In the genomic region with DNA sequence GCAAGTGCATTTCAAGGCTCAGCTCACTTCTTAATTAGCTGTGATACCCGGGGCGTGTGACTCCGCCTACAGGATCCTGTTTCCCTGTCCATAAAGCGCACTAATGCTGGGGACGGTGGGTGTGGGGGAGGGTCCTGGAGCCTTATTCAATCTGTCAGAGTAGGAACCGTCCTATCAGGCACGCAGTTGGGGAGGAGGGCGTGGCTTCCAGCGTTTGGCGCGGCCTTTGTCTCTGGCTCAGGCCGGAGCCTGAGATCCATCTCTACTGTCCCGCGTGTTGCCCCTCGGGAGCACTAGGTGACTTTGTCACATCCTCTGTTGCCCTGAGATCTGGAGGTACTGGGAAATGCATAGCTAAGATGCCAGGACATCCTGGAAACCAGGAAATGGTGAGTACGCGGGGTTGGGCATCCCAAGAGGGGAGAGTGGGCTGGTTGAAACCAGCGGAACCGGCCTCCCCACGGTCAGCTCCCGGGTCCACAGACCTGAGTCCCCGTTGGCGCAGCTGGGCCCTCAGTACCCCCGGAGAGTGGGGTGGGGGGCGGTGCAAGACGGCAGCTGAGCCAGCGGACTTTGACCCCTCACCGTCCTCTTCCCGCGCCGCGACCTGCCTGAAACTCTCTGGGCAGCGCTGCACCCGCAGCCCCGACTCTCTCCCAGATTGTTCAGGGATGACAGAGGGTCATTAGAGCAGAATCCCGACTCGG, we compare ENCODE assay signal across 1 cellular context.
TF ChIP-seq lines count a peak whose summit lies in the region.

No MANE protein-coding gene starts in this region.

TF ChIP-seq in GM12878, 131 proteins besides CTCF, POLR2A, EP300 and RAD21 (continued from another document and continues in another):
- no peak for TF ChIP-seq PAX8 (IDR thresholded peaks at IDR 0.05)
- no peak for TF ChIP-seq CBX5 (IDR thresholded peaks at IDR 0.05; ENCODE audit: low read depth)
- no peak for TF ChIP-seq SMC3 (IDR thresholded peaks at IDR 0.05; ENCODE audit: borderline replicate concordance, low read length)
- TF ChIP-seq, protein P1, sequence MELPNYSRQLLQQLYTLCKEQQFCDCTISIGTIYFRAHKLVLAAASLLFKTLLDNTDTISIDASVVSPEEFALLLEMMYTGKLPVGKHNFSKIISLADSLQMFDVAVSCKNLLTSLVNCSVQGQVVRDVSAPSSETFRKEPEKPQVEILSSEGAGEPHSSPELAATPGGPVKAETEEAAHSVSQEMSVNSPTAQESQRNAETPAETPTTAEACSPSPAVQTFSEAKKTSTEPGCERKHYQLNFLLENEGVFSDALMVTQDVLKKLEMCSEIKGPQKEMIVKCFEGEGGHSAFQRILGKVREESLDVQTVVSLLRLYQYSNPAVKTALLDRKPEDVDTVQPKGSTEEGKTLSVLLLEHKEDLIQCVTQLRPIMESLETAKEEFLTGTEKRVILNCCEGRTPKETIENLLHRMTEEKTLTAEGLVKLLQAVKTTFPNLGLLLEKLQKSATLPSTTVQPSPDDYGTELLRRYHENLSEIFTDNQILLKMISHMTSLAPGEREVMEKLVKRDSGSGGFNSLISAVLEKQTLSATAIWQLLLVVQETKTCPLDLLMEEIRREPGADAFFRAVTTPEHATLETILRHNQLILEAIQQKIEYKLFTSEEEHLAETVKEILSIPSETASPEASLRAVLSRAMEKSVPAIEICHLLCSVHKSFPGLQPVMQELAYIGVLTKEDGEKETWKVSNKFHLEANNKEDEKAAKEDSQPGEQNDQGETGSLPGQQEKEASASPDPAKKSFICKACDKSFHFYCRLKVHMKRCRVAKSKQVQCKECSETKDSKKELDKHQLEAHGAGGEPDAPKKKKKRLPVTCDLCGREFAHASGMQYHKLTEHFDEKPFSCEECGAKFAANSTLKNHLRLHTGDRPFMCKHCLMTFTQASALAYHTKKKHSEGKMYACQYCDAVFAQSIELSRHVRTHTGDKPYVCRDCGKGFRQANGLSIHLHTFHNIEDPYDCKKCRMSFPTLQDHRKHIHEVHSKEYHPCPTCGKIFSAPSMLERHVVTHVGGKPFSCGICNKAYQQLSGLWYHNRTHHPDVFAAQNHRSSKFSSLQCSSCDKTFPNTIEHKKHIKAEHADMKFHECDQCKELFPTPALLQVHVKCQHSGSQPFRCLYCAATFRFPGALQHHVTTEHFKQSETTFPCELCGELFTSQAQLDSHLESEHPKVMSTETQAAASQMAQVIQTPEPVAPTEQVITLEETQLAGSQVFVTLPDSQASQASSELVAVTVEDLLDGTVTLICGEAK (IDR thresholded peaks at IDR 0.05; ENCODE audit: borderline replicate concordance) = no peak
- TF ChIP-seq, protein P2, sequence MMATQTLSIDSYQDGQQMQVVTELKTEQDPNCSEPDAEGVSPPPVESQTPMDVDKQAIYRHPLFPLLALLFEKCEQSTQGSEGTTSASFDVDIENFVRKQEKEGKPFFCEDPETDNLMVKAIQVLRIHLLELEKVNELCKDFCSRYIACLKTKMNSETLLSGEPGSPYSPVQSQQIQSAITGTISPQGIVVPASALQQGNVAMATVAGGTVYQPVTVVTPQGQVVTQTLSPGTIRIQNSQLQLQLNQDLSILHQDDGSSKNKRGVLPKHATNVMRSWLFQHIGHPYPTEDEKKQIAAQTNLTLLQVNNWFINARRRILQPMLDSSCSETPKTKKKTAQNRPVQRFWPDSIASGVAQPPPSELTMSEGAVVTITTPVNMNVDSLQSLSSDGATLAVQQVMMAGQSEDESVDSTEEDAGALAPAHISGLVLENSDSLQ (IDR thresholded peaks at IDR 0.05) = peak; percentile 85
- TF ChIP-seq, protein P3, sequence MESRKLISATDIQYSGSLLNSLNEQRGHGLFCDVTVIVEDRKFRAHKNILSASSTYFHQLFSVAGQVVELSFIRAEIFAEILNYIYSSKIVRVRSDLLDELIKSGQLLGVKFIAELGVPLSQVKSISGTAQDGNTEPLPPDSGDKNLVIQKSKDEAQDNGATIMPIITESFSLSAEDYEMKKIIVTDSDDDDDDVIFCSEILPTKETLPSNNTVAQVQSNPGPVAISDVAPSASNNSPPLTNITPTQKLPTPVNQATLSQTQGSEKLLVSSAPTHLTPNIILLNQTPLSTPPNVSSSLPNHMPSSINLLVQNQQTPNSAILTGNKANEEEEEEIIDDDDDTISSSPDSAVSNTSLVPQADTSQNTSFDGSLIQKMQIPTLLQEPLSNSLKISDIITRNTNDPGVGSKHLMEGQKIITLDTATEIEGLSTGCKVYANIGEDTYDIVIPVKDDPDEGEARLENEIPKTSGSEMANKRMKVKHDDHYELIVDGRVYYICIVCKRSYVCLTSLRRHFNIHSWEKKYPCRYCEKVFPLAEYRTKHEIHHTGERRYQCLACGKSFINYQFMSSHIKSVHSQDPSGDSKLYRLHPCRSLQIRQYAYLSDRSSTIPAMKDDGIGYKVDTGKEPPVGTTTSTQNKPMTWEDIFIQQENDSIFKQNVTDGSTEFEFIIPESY (IDR thresholded peaks at IDR 0.05) = no peak
- no peak for TF ChIP-seq NFYA (IDR thresholded peaks at IDR 0.05; ENCODE audit: borderline replicate concordance, low read depth, low read length)
- no peak for TF ChIP-seq MYC (IDR thresholded peaks at IDR 0.05; ENCODE audit: insufficient read depth, insufficient read length, insufficient replicate concordance, low read length, severe bottlenecking)
- no peak for TF ChIP-seq NRF1 (conservative IDR thresholded peaks at IDR 0.05; ENCODE audit: low read depth, low read length)
- TF ChIP-seq, protein P4, sequence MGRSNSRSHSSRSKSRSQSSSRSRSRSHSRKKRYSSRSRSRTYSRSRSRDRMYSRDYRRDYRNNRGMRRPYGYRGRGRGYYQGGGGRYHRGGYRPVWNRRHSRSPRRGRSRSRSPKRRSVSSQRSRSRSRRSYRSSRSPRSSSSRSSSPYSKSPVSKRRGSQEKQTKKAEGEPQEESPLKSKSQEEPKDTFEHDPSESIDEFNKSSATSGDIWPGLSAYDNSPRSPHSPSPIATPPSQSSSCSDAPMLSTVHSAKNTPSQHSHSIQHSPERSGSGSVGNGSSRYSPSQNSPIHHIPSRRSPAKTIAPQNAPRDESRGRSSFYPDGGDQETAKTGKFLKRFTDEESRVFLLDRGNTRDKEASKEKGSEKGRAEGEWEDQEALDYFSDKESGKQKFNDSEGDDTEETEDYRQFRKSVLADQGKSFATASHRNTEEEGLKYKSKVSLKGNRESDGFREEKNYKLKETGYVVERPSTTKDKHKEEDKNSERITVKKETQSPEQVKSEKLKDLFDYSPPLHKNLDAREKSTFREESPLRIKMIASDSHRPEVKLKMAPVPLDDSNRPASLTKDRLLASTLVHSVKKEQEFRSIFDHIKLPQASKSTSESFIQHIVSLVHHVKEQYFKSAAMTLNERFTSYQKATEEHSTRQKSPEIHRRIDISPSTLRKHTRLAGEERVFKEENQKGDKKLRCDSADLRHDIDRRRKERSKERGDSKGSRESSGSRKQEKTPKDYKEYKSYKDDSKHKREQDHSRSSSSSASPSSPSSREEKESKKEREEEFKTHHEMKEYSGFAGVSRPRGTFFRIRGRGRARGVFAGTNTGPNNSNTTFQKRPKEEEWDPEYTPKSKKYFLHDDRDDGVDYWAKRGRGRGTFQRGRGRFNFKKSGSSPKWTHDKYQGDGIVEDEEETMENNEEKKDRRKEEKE (IDR thresholded peaks at IDR 0.05) = no peak
- no peak for TF ChIP-seq JUNB (IDR thresholded peaks at IDR 0.05)
- TF ChIP-seq ZNF384 (IDR thresholded peaks at IDR 0.05; ENCODE audit: borderline replicate concordance, low read depth, low read length) = no peak
- TF ChIP-seq, protein P5, sequence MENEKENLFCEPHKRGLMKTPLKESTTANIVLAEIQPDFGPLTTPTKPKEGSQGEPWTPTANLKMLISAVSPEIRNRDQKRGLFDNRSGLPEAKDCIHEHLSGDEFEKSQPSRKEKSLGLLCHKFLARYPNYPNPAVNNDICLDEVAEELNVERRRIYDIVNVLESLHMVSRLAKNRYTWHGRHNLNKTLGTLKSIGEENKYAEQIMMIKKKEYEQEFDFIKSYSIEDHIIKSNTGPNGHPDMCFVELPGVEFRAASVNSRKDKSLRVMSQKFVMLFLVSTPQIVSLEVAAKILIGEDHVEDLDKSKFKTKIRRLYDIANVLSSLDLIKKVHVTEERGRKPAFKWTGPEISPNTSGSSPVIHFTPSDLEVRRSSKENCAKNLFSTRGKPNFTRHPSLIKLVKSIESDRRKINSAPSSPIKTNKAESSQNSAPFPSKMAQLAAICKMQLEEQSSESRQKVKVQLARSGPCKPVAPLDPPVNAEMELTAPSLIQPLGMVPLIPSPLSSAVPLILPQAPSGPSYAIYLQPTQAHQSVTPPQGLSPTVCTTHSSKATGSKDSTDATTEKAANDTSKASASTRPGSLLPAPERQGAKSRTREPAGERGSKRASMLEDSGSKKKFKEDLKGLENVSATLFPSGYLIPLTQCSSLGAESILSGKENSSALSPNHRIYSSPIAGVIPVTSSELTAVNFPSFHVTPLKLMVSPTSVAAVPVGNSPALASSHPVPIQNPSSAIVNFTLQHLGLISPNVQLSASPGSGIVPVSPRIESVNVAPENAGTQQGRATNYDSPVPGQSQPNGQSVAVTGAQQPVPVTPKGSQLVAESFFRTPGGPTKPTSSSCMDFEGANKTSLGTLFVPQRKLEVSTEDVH (IDR thresholded peaks at IDR 0.05; ENCODE audit: low read depth, partially characterized antibody) = peak; percentile 42
- TF ChIP-seq GATAD2B (conservative IDR thresholded peaks at IDR 0.05; ENCODE audit: low read depth) = peak; percentile 56; the same call in 1 of the 2 replicates
- no peak for TF ChIP-seq ATF7 (IDR thresholded peaks at IDR 0.05; ENCODE audit: low read depth)
- no peak for TF ChIP-seq CEBPB (IDR thresholded peaks at IDR 0.05; ENCODE audit: borderline replicate concordance in 1 of 2, low read depth in 2 of 2, low read length in 2 of 2)
- TF ChIP-seq TAF1 (IDR thresholded peaks at IDR 0.05; ENCODE audit: borderline replicate concordance, low read depth, low read length) = no peak
- TF ChIP-seq PAX5 (IDR thresholded peaks at IDR 0.05; ENCODE audit: borderline replicate concordance, low read depth, low read length) = no peak
- 0 out of 2 replicates have a peak, but pooled peaks have one; percentile 45 for TF ChIP-seq POLR2AphosphoS5 (IDR thresholded peaks at IDR 0.05; ENCODE audit: low read length)
- no peak for TF ChIP-seq HDAC2 (IDR thresholded peaks at IDR 0.05)
- no peak for TF ChIP-seq MEF2B (IDR thresholded peaks at IDR 0.05; ENCODE audit: partially characterized antibody, poor library complexity, severe bottlenecking)
- TF ChIP-seq IKZF2 (IDR thresholded peaks at IDR 0.05) = 0 out of 4 replicates have a peak, but pooled peaks of 1 of the 2 experiments have one; percentile 14
- TF ChIP-seq STAT1 (conservative IDR thresholded peaks at IDR 0.05) = no peak
- no peak for TF ChIP-seq PML (IDR thresholded peaks at IDR 0.05; ENCODE audit: low read length)
- no peak for TF ChIP-seq CREB1 (IDR thresholded peaks at IDR 0.05; ENCODE audit: low read depth)
- TF ChIP-seq NBN (IDR thresholded peaks at IDR 0.05) = no peak
- TF ChIP-seq, protein P6, sequence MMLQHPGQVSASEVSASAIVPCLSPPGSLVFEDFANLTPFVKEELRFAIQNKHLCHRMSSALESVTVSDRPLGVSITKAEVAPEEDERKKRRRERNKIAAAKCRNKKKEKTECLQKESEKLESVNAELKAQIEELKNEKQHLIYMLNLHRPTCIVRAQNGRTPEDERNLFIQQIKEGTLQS (IDR thresholded peaks at IDR 0.05; ENCODE audit: borderline replicate concordance, extremely low read depth, low read depth, low read length) = no peak
- TF ChIP-seq BCL11A (IDR thresholded peaks at IDR 0.05; ENCODE audit: low read depth, low read length) = no peak; the same call in 1 of the 2 replicates
- no peak for TF ChIP-seq MTA3 (IDR thresholded peaks at IDR 0.05; ENCODE audit: borderline replicate concordance, low read length)
- TF ChIP-seq RBBP5 (conservative IDR thresholded peaks at IDR 0.05) = no peak
- no peak for TF ChIP-seq POU2F2 (IDR thresholded peaks at IDR 0.05; ENCODE audit: borderline replicate concordance, low read depth, low read length)
- no peak for TF ChIP-seq SPI1 (IDR thresholded peaks at IDR 0.05; ENCODE audit: borderline replicate concordance, insufficient read depth, low read depth, low read length)
- TF ChIP-seq GABPA (IDR thresholded peaks at IDR 0.05; ENCODE audit: low read depth) = no peak
- TF ChIP-seq RCOR1 (conservative IDR thresholded peaks at IDR 0.05; ENCODE audit: low read depth, low read length) = no peak
- no peak for TF ChIP-seq CBFB (IDR thresholded peaks at IDR 0.05; ENCODE audit: low read depth)
- no peak for TF ChIP-seq RFX5 (IDR thresholded peaks at IDR 0.05; ENCODE audit: low read depth, low read length)
- TF ChIP-seq EZH2 (IDR thresholded peaks at IDR 0.05; ENCODE audit: borderline replicate concordance, control insufficient read depth, low read depth, low read length) = no peak
- TF ChIP-seq, protein P7, sequence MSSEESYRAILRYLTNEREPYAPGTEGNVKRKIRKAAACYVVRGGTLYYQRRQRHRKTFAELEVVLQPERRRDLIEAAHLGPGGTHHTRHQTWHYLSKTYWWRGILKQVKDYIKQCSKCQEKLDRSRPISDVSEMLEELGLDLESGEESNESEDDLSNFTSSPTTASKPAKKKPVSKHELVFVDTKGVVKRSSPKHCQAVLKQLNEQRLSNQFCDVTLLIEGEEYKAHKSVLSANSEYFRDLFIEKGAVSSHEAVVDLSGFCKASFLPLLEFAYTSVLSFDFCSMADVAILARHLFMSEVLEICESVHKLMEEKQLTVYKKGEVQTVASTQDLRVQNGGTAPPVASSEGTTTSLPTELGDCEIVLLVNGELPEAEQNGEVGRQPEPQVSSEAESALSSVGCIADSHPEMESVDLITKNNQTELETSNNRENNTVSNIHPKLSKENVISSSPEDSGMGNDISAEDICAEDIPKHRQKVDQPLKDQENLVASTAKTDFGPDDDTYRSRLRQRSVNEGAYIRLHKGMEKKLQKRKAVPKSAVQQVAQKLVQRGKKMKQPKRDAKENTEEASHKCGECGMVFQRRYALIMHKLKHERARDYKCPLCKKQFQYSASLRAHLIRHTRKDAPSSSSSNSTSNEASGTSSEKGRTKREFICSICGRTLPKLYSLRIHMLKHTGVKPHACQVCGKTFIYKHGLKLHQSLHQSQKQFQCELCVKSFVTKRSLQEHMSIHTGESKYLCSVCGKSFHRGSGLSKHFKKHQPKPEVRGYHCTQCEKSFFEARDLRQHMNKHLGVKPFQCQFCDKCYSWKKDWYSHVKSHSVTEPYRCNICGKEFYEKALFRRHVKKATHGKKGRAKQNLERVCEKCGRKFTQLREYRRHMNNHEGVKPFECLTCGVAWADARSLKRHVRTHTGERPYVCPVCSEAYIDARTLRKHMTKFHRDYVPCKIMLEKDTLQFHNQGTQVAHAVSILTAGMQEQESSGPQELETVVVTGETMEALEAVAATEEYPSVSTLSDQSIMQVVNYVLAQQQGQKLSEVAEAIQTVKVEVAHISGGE (CRISPR knock-in tag; IDR thresholded peaks at IDR 0.05) = no peak
- no peak for TF ChIP-seq ZNF622 (IDR thresholded peaks at IDR 0.05)
- no peak for TF ChIP-seq ASH2L (IDR thresholded peaks at IDR 0.05; ENCODE audit: borderline replicate concordance, low read depth)
- no peak for TF ChIP-seq POLR2AphosphoS2 (IDR thresholded peaks at IDR 0.05; ENCODE audit: low read depth, low read length)
- TF ChIP-seq, protein P8, sequence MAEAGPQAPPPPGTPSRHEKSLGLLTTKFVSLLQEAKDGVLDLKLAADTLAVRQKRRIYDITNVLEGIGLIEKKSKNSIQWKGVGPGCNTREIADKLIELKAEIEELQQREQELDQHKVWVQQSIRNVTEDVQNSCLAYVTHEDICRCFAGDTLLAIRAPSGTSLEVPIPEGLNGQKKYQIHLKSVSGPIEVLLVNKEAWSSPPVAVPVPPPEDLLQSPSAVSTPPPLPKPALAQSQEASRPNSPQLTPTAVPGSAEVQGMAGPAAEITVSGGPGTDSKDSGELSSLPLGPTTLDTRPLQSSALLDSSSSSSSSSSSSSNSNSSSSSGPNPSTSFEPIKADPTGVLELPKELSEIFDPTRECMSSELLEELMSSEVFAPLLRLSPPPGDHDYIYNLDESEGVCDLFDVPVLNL (IDR thresholded peaks at IDR 0.05; ENCODE audit: low read depth, low read length) = peak; percentile 85
- TF ChIP-seq SIN3A (IDR thresholded peaks at IDR 0.05; ENCODE audit: low read depth, low read length) = peak; percentile 95
